ENCODE assay signal across 2 cellular contexts in the genomic region with DNA sequence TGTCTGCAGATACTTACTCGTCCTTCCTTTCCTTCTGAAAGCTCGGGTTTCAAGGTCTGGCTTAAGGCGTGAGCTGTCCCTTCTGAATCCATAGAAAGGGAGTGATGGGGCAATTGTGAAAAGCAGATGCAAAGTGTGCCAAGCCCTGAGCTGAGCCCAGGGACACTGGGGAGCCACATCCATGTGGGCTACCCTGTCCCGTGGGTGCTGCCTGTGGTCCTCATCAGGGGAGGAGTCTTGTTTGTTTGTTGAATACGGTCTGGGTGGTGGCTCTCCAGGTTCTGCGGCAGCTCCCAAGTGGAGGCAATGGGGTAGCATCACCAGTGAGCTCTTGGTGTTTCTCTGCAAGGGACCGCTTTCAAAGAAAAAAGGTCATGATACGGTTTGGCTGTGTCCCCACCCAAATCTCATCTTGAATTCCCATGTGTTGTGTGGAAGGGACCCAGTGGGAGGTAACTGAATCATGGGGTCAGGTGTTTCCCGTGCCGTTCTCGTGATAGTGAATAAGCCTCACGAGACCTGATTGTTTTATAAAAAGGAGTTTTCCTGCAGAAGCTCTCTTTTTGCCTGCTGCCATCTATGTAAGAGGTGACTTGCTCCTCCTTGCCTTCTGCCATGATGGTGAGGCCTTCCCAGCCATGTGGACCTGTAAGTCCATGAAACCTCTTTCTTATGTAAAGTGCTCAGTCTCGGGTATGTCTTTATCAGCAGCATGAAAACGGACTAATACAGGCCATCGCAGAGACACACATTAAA.
TF ChIP-seq lines count a peak whose summit lies in the region.

No MANE protein-coding gene starts in this region.

TF ChIP-seq in SK-N-SH, 30 proteins besides CTCF, POLR2A, EP300 and RAD21:
- TF ChIP-seq NRF1 (IDR thresholded peaks at IDR 0.05; ENCODE audit: low read depth, low read length) (no peak), MEF2A (IDR thresholded peaks at IDR 0.05; ENCODE audit: borderline replicate concordance, low read depth) (no peak), FOXJ3 (CRISPR knock-in tag; IDR thresholded peaks at IDR 0.05) (no peak), GABPA (IDR thresholded peaks at IDR 0.05; ENCODE audit: low read depth) (no peak), MXI1 (IDR thresholded peaks at IDR 0.05; ENCODE audit: low read depth, low read length) (no peak), ELF1 (IDR thresholded peaks at IDR 0.05) (no peak), RCOR1 (IDR thresholded peaks at IDR 0.05; ENCODE audit: low read length) (no peak), RFX5 (IDR thresholded peaks at IDR 0.05; ENCODE audit: low read length) (no peak), JUND (IDR thresholded peaks at IDR 0.05) (no peak)
- TF ChIP-seq, protein P1, sequence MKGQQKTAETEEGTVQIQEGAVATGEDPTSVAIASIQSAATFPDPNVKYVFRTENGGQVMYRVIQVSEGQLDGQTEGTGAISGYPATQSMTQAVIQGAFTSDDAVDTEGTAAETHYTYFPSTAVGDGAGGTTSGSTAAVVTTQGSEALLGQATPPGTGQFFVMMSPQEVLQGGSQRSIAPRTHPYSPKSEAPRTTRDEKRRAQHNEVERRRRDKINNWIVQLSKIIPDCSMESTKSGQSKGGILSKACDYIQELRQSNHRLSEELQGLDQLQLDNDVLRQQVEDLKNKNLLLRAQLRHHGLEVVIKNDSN (IDR thresholded peaks at IDR 0.05; ENCODE audit: borderline replicate concordance, low read depth) = no peak

TF ChIP-seq in SK-N-SH treated with all-trans-retinoic acid at 6 μM for 48 hours, 23 proteins besides CTCF, POLR2A, EP300 and RAD21:
- TF ChIP-seq RARB (CRISPR knock-in tag; IDR thresholded peaks at IDR 0.05) (no peak), ESRRG (CRISPR knock-in tag; IDR thresholded peaks at IDR 0.05) (no peak), ARNTL (CRISPR knock-in tag; IDR thresholded peaks at IDR 0.05; ENCODE audit: borderline replicate concordance, low read depth) (no peak)
- TF ChIP-seq, protein P2, sequence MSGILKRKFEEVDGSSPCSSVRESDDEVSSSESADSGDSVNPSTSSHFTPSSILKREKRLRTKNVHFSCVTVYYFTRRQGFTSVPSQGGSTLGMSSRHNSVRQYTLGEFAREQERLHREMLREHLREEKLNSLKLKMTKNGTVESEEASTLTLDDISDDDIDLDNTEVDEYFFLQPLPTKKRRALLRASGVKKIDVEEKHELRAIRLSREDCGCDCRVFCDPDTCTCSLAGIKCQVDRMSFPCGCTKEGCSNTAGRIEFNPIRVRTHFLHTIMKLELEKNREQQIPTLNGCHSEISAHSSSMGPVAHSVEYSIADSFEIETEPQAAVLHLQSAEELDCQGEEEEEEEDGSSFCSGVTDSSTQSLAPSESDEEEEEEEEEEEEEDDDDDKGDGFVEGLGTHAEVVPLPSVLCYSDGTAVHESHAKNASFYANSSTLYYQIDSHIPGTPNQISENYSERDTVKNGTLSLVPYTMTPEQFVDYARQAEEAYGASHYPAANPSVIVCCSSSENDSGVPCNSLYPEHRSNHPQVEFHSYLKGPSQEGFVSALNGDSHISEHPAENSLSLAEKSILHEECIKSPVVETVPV (CRISPR knock-in tag; IDR thresholded peaks at IDR 0.05) = no peak
